In the genomic region with DNA sequence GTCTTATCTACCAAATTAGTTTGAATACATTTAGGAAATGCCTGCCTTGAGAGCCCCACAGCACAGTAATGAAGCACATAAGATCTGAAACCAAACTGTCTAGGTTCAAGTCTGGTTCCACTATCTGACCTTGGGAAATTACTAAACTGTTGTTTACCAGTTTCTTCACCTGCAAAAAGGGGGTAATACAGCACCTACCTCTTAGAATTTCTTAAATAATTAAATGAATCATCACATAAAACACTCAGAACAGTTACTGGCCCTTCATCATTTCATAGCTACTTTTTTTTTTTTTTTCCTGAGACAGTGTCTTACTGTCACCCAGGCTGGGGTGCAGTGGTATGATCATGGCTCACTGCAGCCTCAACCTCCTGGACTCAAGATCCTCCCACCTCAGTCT, we compare ENCODE assay signal across 19 cellular contexts. TPM values are rescaled to one million over a fixed set of nuclear protein-coding genes. Genes with fewer than 3 reads are reported as not detected.
A peak's percentile ranks its signal among the peaks of the same experiment; 100 is the strongest.
DNase-seq lines count a peak whose midpoint lies in the region; ATAC-seq and TF ChIP-seq lines count a peak whose summit lies in the region.
"Had no signal": no experiment of that assay in that cellular context is flagged by ENCODE, and none has a peak within 500 bp of the region (broad histone marks: within the 10 kb centered on the region; RNA-seq: fewer than 3 reads in every experiment).

No MANE protein-coding gene starts in this region.

- DNase-seq in activated T-cell treated with anti-CD3 and anti-CD28 coated beads, Interleukin-2, amount 50 U/mL, for 24 hours, result no peak
- DNase-seq in activated T-cell treated with anti-CD3 and anti-CD28 coated beads, Interleukin-2, amount 50 U/mL, for 1 hour, result no peak
- DNase-seq in stimulated activated naive B cell treated with anti-CD40 and anti-IgM and Interleukin-4, amounts not matched to agents 10 μg/mL and 1 μg/mL and 100 μg/mL, for 72 hours, result no peak
- no peak for DNase-seq in natural killer cell
- no peak for DNase-seq in pons (ENCODE audit: low spot score)
- DNase-seq: Calu3, DMS79 treated with DMSO at 0.1 percent for 48 hours, MG63, NCI-H1092 treated with DMSO at 0.1 percent for 48 hours, NCI-H1694, NCI-H774, Peyer's patch, SHP77 treated with DMSO at 0.1 percent for 48 hours had no signal

- H3K9me3 ChIP-seq in OCI-LY3 (ENCODE audit: insufficient read depth, low read length), result no peaks in the 10 kb centered on the region
- H3K9me3 ChIP-seq: A549, MG63, Peyer's patch had no signal

- H3K4me1 Mint-ChIP-seq in activated T-cell treated with anti-CD3 and anti-CD28 coated beads, Interleukin-2, amount 50 U/mL, for 24 hours (ENCODE audit: low read depth), result peaks cover 44% of the 10 kb centered on the region
- H3K4me1 Mint-ChIP-seq in stimulated activated naive B cell treated with anti-CD40 and anti-IgM and Interleukin-4, amounts not matched to agents 10 μg/mL and 1 μg/mL and 100 μg/mL, for 72 hours, result peaks cover 19 to 37% of the 10 kb centered on the region in 2 donors
- peaks cover 12 to 15% of the 10 kb centered on the region in 2 donors for H3K4me1 Mint-ChIP-seq in natural killer cell

- peak; percentile 71 for ATAC-seq in GM18868 (IDR thresholded peaks at IDR 0.05; ENCODE audit: unreplicated experiment)
- ATAC-seq in stimulated activated naive B cell treated with anti-CD40 and anti-IgM and Interleukin-4, amounts not matched to agents 10 μg/mL and 1 μg/mL and 100 μg/mL, for 72 hours (replicated peaks), result peak; percentile 67
- no peak for ATAC-seq in natural killer cell
- ATAC-seq in HG03520 (IDR thresholded peaks at IDR 0.05; ENCODE audit: unreplicated experiment), result no peak
- ATAC-seq: A549, HepG2 had no signal

- H3K4me3 ChIP-seq in OCI-LY3 (ENCODE audit: low read length), result no peak overlapping the region
- H3K4me3 ChIP-seq: A549, MG63, Peyer's patch had no signal

- H3K4me1 ChIP-seq in OCI-LY3 (ENCODE audit: low read length), result peaks cover 34% of the 10 kb centered on the region
- H3K4me1 ChIP-seq: Peyer's patch had no signal

- intact Hi-C loops in natural killer cell (cut with micrococcal nuclease), result no loop called here

- peaks cover 2% of the 10 kb centered on the region for H3K9me3 Mint-ChIP-seq in activated T-cell treated with anti-CD3 and anti-CD28 coated beads, Interleukin-2, amount 50 U/mL, for 24 hours
- H3K9me3 Mint-ChIP-seq in stimulated activated naive B cell treated with anti-CD40 and anti-IgM and Interleukin-4, amounts not matched to agents 10 μg/mL and 1 μg/mL and 100 μg/mL, for 72 hours, result peaks cover 0 to 2% of the 10 kb centered on the region in 2 donors
- H3K9me3 Mint-ChIP-seq in natural killer cell, result no peaks in the 10 kb centered on the region

- peak overlapping the region; percentile 19 for H3K4me2 ChIP-seq in OCI-LY3 (ENCODE audit: low read length)
- H3K4me2 ChIP-seq: A549, KMS-11 had no signal

- no peak overlapping the region for H3K9ac ChIP-seq in OCI-LY3 (ENCODE audit: low read length)
- H3K9ac ChIP-seq: KMS-11 had no signal

- peak overlapping the region; percentile 50 for H3K27ac Mint-ChIP-seq in activated T-cell treated with anti-CD3 and anti-CD28 coated beads, Interleukin-2, amount 50 U/mL, for 24 hours
- H3K27ac Mint-ChIP-seq in stimulated activated naive B cell treated with anti-CD40 and anti-IgM and Interleukin-4, amounts not matched to agents 10 μg/mL and 1 μg/mL and 100 μg/mL, for 72 hours, result no peak overlapping the region
- no peak overlapping the region for H3K27ac Mint-ChIP-seq in natural killer cell

- peaks cover 82% of the 10 kb centered on the region for H3K79me2 ChIP-seq in OCI-LY3 (ENCODE audit: low read length)

- H4K20me1 ChIP-seq in OCI-LY3 (ENCODE audit: insufficient read depth, low read length), result peaks cover 43% of the 10 kb centered on the region

- no peaks in the 10 kb centered on the region for H3K27me3 ChIP-seq in OCI-LY3 (ENCODE audit: low read depth, low read length)
- H3K27me3 ChIP-seq: MG63, Peyer's patch had no signal

- H2AFZ ChIP-seq in OCI-LY3 (ENCODE audit: low read depth, low read length), result no peak overlapping the region

- no peaks in the 10 kb centered on the region for H3K27me3 Mint-ChIP-seq in activated T-cell treated with anti-CD3 and anti-CD28 coated beads, Interleukin-2, amount 50 U/mL, for 24 hours
- no peaks in the 10 kb centered on the region for H3K27me3 Mint-ChIP-seq in stimulated activated naive B cell treated with anti-CD40 and anti-IgM and Interleukin-4, amounts not matched to agents 10 μg/mL and 1 μg/mL and 100 μg/mL, for 72 hours
- no peaks in the 10 kb centered on the region for H3K27me3 Mint-ChIP-seq in natural killer cell (ENCODE audit: low read depth in 2 of 2)

- peaks cover 76% of the 10 kb centered on the region for H3K36me3 Mint-ChIP-seq in activated T-cell treated with anti-CD3 and anti-CD28 coated beads, Interleukin-2, amount 50 U/mL, for 24 hours (ENCODE audit: low read depth)
- H3K36me3 Mint-ChIP-seq in stimulated activated naive B cell treated with anti-CD40 and anti-IgM and Interleukin-4, amounts not matched to agents 10 μg/mL and 1 μg/mL and 100 μg/mL, for 72 hours, result peaks cover 21 to 31% of the 10 kb centered on the region in 2 donors
- no peaks in the 10 kb centered on the region for H3K36me3 Mint-ChIP-seq in natural killer cell

- H3K36me3 ChIP-seq in OCI-LY3 (replicated peaks; ENCODE audit: low read depth, low read length), result peaks cover 33% of the 10 kb centered on the region

- TF ChIP-seq CTCF in OCI-LY3 (IDR thresholded peaks at IDR 0.05; ENCODE audit: low read depth, low read length) (no peak), natural killer cell (IDR thresholded peaks at IDR 0.05) (no peak)

- no peak overlapping the region for H3K4me3 Mint-ChIP-seq in activated T-cell treated with anti-CD3 and anti-CD28 coated beads, Interleukin-2, amount 50 U/mL, for 24 hours
- no peak overlapping the region for H3K4me3 Mint-ChIP-seq in stimulated activated naive B cell treated with anti-CD40 and anti-IgM and Interleukin-4, amounts not matched to agents 10 μg/mL and 1 μg/mL and 100 μg/mL, for 72 hours
- no peak overlapping the region for H3K4me3 Mint-ChIP-seq in natural killer cell

- H3K27ac ChIP-seq in OCI-LY3 (ENCODE audit: low read length), result peak overlapping the region; percentile 20; the same call in 1 of the 2 replicates
- H3K27ac ChIP-seq: A549, KMS-11, Peyer's patch had no signal

RNA-seq across cellular contexts. Expression of a gene that starts 59.6 kb away (rescaled TPM):
- total RNA-seq in natural killer cell, result 10 to 100 TPM; 44.3 to 55.3 (median 50.9) TPM

Comparison
In these comparisons a context has a peak if more than half of its experiments do, and no peak if none do; other contexts are left out.
1. ATAC-seq: peak in GM18868 (single experiment) and stimulated activated naive B cell treated with anti-CD40 and anti-IgM and Interleukin-4, amounts not matched to agents 10 μg/mL and 1 μg/mL and 100 μg/mL, for 72 hours (2 of 2); none in natural killer cell (0 of 3) and HG03520 (single experiment).